Comparison of ENCODE assay signal across 16 cellular contexts in the genomic region with DNA sequence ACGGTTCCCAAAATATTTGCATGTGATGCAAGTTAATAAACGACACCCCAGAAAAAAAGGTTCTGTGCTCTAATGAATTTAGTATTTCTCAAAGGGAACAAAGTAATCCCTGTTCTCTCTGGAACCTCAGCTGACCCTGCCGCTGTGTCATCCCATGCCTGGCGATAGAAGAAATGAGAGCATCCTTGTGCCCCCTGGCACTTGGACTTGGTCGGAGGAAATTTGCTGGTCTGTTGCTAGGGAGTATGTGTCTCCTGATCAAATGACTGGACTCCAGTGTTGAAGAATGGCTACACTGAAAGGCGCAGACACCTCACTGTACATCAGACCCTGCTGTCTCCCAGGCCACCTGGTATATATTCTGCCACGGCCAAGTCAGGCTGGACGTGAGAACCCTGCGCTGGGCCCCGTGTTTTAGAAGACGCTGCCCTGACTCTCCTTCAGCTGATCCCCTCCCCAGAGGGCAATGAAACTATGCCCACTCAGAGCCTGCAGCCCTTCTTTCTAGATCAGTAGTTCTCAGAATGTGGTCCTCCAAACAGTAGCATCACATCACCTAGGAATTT.
A peak's percentile ranks its signal among the peaks of the same experiment; 100 is the strongest.
DNase-seq lines count a peak whose midpoint lies in the region; TF ChIP-seq lines count a peak whose summit lies in the region.
"Had no signal": no experiment of that assay in that cellular context is flagged by ENCODE, and none has a peak within 500 bp of the region (broad histone marks: within the 10 kb centered on the region; RNA-seq: fewer than 3 reads in every experiment).

No MANE protein-coding gene starts in this region.

- WGBS in esophagus squamous epithelium, 2 donors: 85 to 86% methylated on average over 10 of the region's 11 CpGs

- no peak overlapping the region for H3K27ac Mint-ChIP-seq in glutamatergic neuron (ENCODE audit: unreplicated experiment)
- H3K27ac Mint-ChIP-seq: H9 had no signal

- peaks cover 2% of the 10 kb centered on the region for H3K9me3 Mint-ChIP-seq in glutamatergic neuron (ENCODE audit: unreplicated experiment)
- H3K9me3 Mint-ChIP-seq: H9 had no signal

- no peaks in the 10 kb centered on the region for H3K9me3 ChIP-seq in esophagus squamous epithelium
- H3K9me3 ChIP-seq: MG63 had no signal

- H3K27me3 Mint-ChIP-seq in glutamatergic neuron (ENCODE audit: unreplicated experiment): no peaks in the 10 kb centered on the region

- no peaks in the 10 kb centered on the region for H3K27me3 ChIP-seq in esophagus squamous epithelium

- TF ChIP-seq CTCF in esophagus squamous epithelium (IDR thresholded peaks at IDR 0.05) (no peak), glutamatergic neuron (IDR thresholded peaks at IDR 0.05; ENCODE audit: partially characterized antibody, unreplicated experiment) (no peak)

- no peak overlapping the region for H3K4me3 Mint-ChIP-seq in glutamatergic neuron (ENCODE audit: unreplicated experiment)
- H3K4me3 Mint-ChIP-seq: H9 had no signal

- H3K4me3 ChIP-seq in esophagus squamous epithelium: no peak overlapping the region
- H3K4me3 ChIP-seq: MG63 had no signal

- no peaks in the 10 kb centered on the region for H3K36me3 Mint-ChIP-seq in glutamatergic neuron (ENCODE audit: unreplicated experiment)

- H3K27ac ChIP-seq in caudate nucleus (ENCODE audit: low read depth, low read length) (peak overlapping the region; percentile 66), esophagus squamous epithelium (no peak overlapping the region)
- H3K27ac ChIP-seq: C4-2B had no signal

- no peaks in the 10 kb centered on the region for H3K36me3 ChIP-seq in esophagus squamous epithelium
- H3K36me3 ChIP-seq: MG63 had no signal

- no peak for TF ChIP-seq POLR2A in esophagus squamous epithelium (IDR thresholded peaks at IDR 0.05)

- peak; percentile 90 for DNase-seq in COLO829 (ENCODE audit: low spot score)
- DNase-seq in caudate nucleus (lab: John Stamatoyannopoulos, UW): peak in 41 of 61 donors; percentile 6 to 81 (median 41)
- DNase-seq in kidney glomerular epithelial cell (lab: John Stamatoyannopoulos, UW): peak; percentile 53
- DNase-seq in posterior cingulate gyrus: peak in 7 of 10 donors; percentile 8 to 78 (median 57)
- DNase-seq in NCI-H1092 (lab: John Stamatoyannopoulos, UW): no peak
- DNase-seq in esophagus squamous epithelium (lab: John Stamatoyannopoulos, UW): no peak
- no peak for DNase-seq in NCI-H2081 treated with DMSO at 0.1 percent for 48 hours (lab: John Stamatoyannopoulos, UW)
- no peak for DNase-seq in glutamatergic neuron
- DNase-seq: DMS 273 treated with DMSO at 0.1 percent for 48 hours, H9, MG63, NCI-H1092 treated with DMSO at 0.1 percent for 48 hours, NCI-H2107, NCI-H226, NCI-H524 treated with DMSO at 0.1 percent for 48 hours had no signal

- intact Hi-C loops in posterior cingulate gyrus (cut with DNase I): loop anchor here (10.0 kb wide), 3 partner anchors 359 to 469 kb away; partner anchors contain the start of gene ARHGAP21
- intact Hi-C loops in esophagus squamous epithelium (cut with DNase I): loop anchor here (10.0 kb wide), 1 partner anchor 439 kb away; no protein-coding TSS in a partner anchor

- peaks cover 0 to 8% (median 7%) of the 10 kb centered on the region in 3 donors for H3K4me1 ChIP-seq in esophagus squamous epithelium

- no peaks in the 10 kb centered on the region for H3K4me1 Mint-ChIP-seq in glutamatergic neuron (ENCODE audit: low read depth, unreplicated experiment)

Comparison
In these comparisons a context has a peak if more than half of its experiments do, and no peak if none do; other contexts are left out.
1. DNase-seq: peak in COLO829 (single experiment), caudate nucleus (41 of 61), kidney glomerular epithelial cell (single experiment) and posterior cingulate gyrus (7 of 10); none in NCI-H1092 (single experiment), esophagus squamous epithelium (single experiment), NCI-H2081 treated with DMSO at 0.1 percent for 48 hours (single experiment) and glutamatergic neuron (single experiment).